In the genomic region with DNA sequence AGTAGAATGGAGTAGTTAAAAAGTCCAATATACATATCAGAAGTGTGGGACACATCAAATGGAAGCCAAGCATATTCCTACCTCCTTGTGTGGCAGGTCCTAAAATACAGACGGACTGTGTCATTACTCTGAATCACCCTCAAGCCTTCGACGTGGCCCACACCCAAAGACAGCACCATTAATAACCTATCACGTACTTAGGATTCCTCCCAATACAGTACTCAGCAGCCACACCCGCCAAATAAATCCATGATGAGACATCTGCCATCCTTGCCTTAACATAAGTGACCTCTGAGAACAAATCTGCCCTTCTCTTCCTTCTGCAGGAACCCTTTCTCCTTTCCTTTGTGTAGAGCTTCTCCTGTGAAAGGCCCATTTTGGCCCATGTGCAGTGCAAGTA, we compare ENCODE assay signal across 12 cellular contexts. TPM values are rescaled to one million over a fixed set of nuclear protein-coding genes. Genes with fewer than 3 reads are reported as not detected.
A peak's percentile ranks its signal among the peaks of the same experiment; 100 is the strongest.
DNase-seq lines count a peak whose midpoint lies in the region; ATAC-seq, FAIRE-seq and TF ChIP-seq lines count a peak whose summit lies in the region.
"Had no signal": no experiment of that assay in that cellular context is flagged by ENCODE, and none has a peak within 500 bp of the region (broad histone marks: within the 10 kb centered on the region; RNA-seq: fewer than 3 reads in every experiment).

No MANE protein-coding gene starts in this region.

- TF ChIP-seq CTCF in bronchial epithelial cell (IDR thresholded peaks at IDR 0.05; ENCODE audit: insufficient read depth, low read length, severe bottlenecking) (no peak), mucosa of descending colon (IDR thresholded peaks at IDR 0.05) (no peak), kidney (IDR thresholded peaks at IDR 0.05; ENCODE audit: borderline replicate concordance, extremely low read depth, insufficient read depth) (no peak), pancreas (IDR thresholded peaks at IDR 0.05) (no peak)

- H3K4me3 ChIP-seq in bronchial epithelial cell (ENCODE audit: low read depth, low read length) (no peak overlapping the region), mucosa of descending colon (no peak overlapping the region), kidney (ENCODE audit: low read length in 2 of 2) (no peak overlapping the region), pancreas (no peak overlapping the region)

- H3K4me1 ChIP-seq in mucosa of descending colon (ENCODE audit: low read depth) = peaks cover 3% of the 10 kb centered on the region
- H3K4me1 ChIP-seq in kidney (ENCODE audit: control insufficient read depth in 1 of 2, insufficient read depth in 1 of 2, low read depth in 1 of 2, low read length in 2 of 2) = no peaks in the 10 kb centered on the region
- peaks cover under 1 to 17% (median 13%) of the 10 kb centered on the region in 3 donors for H3K4me1 ChIP-seq in pancreas

- H3K27ac ChIP-seq in kidney (ENCODE audit: low read depth in 2 of 2, low read length in 2 of 2) = no peak overlapping the region
- no peak overlapping the region for H3K27ac ChIP-seq in pancreas

- H3K27me3 ChIP-seq in bronchial epithelial cell (ENCODE audit: control insufficient read depth, insufficient read depth, low read length) = no peaks in the 10 kb centered on the region
- H3K27me3 ChIP-seq in pancreas = no peaks in the 10 kb centered on the region

- peak; percentile 96 for FAIRE-seq in bronchial epithelial cell (lab: Jason Lieb, UNC)
- no peak for FAIRE-seq in kidney (lab: Jason Lieb, UNC)
- FAIRE-seq in pancreas (lab: Jason Lieb, UNC) = no peak
- FAIRE-seq: GM18507 had no signal

- intact Hi-C loops in mucosa of descending colon (cut with DNase I, micrococcal nuclease) (no loop called here), kidney (cut with DNase I) (no loop called here), pancreas (cut with DNase I) (no loop called here)

- DNase-seq in AG08396 (ENCODE audit: low spot score) (peak; percentile 68), HT1080 (ENCODE audit: low read depth) (peak; percentile 72), bronchial epithelial cell (ENCODE audit: low read depth) (peak; percentile 95), mucosa of descending colon (no peak), DMS79 (lab: John Stamatoyannopoulos, UW) (no peak), kidney (no peak), HT-29 (ENCODE audit: low spot score) (no peak), pancreas (no peak)
- DNase-seq: activated CD4-positive, alpha-beta T cell treated with anti-CD3 and anti-CD28 coated beads for 1 hour; CD8-positive, alpha-beta T cell; NCI-H146 had no signal

- H3K9ac ChIP-seq in kidney (ENCODE audit: low read length in 2 of 2) = no peak overlapping the region

- 90 to 91% methylated on average over 5 of the region's 5 CpGs for WGBS in pancreas, 2 donors

- ATAC-seq in mucosa of descending colon = peak; percentile 93
- no peak for ATAC-seq in pancreas
- ATAC-seq: CD8-positive, alpha-beta T cell had no signal

- H3K36me3 ChIP-seq in bronchial epithelial cell (ENCODE audit: control insufficient read depth, insufficient read depth, low read length) (no peaks in the 10 kb centered on the region), mucosa of descending colon (ENCODE audit: low read depth) (no peaks in the 10 kb centered on the region), kidney (ENCODE audit: control insufficient read depth in 1 of 2, insufficient read depth in 2 of 2, low read length in 2 of 2) (no peaks in the 10 kb centered on the region), pancreas (no peaks in the 10 kb centered on the region)

- H3K9me3 ChIP-seq in mucosa of descending colon (no peaks in the 10 kb centered on the region), kidney (ENCODE audit: control insufficient read depth in 1 of 2, low read length in 2 of 2) (peaks cover 0 to 4% of the 10 kb centered on the region in 2 donors), pancreas (no peaks in the 10 kb centered on the region)

RNA-seq across cellular contexts. Expression of gene UBE2G1, which starts 38.8 kb away (rescaled TPM):
- total RNA-seq in HT1080 (2014; rRNA removed; shearing (Covaris generic)) = 59.7 and 80.2 TPM in 2 replicates
- 70.9 and 91.7 TPM in 2 replicates for polyA plus RNA-seq in HT1080 (2015; cell fraction: cytosol; rRNA removed)
- polyA plus RNA-seq in HT1080 (2015; cell fraction: nucleus; rRNA removed) = 47.3 and 55.5 TPM in 2 replicates
- 39.2 and 42.2 TPM in 2 replicates for total RNA-seq in bronchial epithelial cell
- total RNA-seq in mucosa of descending colon = 100 to 1,000 TPM in 1 of 3 donors, 10 to 100 TPM in 2; 51.9 to 103 (median 56.7) TPM
- total RNA-seq in kidney = 50.9 TPM
- 26.7 TPM for polyA plus RNA-seq in kidney (ENCODE audit: insufficient read depth, low read depth, low replicate concordance)
- 28.8 and 35.5 TPM in 2 replicates for total RNA-seq in HT-29 (2014; rRNA removed; shearing (Covaris generic))
- 10 to 100 TPM; 19.7 to 29.3 (median 23.7) TPM for total RNA-seq in pancreas
- 1 to 10 TPM; 4.3 to 8.1 TPM for polyA plus RNA-seq in pancreas

Comparison
In these comparisons a context has a peak if more than half of its experiments do, and no peak if none do; other contexts are left out.
1. DNase-seq: peak in AG08396 (single experiment), HT1080 (single experiment) and bronchial epithelial cell (single experiment); none in mucosa of descending colon (0 of 3), DMS79 (single experiment), kidney (single experiment), HT-29 (single experiment) and pancreas (0 of 6).